1 cellular context compared by ENCODE assay signal in genomic region chr10:44975487-44976331, GRCh38.
TF ChIP-seq lines count a peak whose summit lies in the region.

No MANE protein-coding gene starts in this region.

TF ChIP-seq in HEK293, 187 proteins besides CTCF, POLR2A, EP300 and RAD21 (continued from another document):
- TF ChIP-seq ZNF692 (tag by site-specific recombination; IDR thresholded peaks at IDR 0.05): peak; percentile 54; the same call in 1 of the 2 replicates
- no peak for TF ChIP-seq RBAK (tag by site-specific recombination; IDR thresholded peaks at IDR 0.05)
- peak; percentile 42; the same call in 1 of the 2 replicates for TF ChIP-seq PRDM10 (tag by site-specific recombination; IDR thresholded peaks at IDR 0.05)
- peak; percentile 61 for TF ChIP-seq ZNF335 (tag by site-specific recombination; conservative IDR thresholded peaks at IDR 0.05)
- no peak for TF ChIP-seq ZBTB44 (tag by site-specific recombination; IDR thresholded peaks at IDR 0.05)
- peak; percentile 95 for TF ChIP-seq GLIS1 (tag by site-specific recombination; IDR thresholded peaks at IDR 0.05)
- TF ChIP-seq ZFP69B (tag by site-specific recombination; IDR thresholded peaks at IDR 0.05): peak; percentile 69; the same call in 1 of the 2 replicates
- peak; percentile 46; the same call in 1 of the 2 replicates for TF ChIP-seq OSR2 (tag by site-specific recombination; IDR thresholded peaks at IDR 0.05)
- TF ChIP-seq SP2 (tag by site-specific recombination; IDR thresholded peaks at IDR 0.05): peak; percentile 55
- TF ChIP-seq INSM2 (tag by site-specific recombination; IDR thresholded peaks at IDR 0.05): no peak
- TF ChIP-seq ZNF423 (tag by site-specific recombination; IDR thresholded peaks at IDR 0.05): peak; percentile 76
- peak; percentile 52; the same call in 1 of the 2 replicates for TF ChIP-seq GLIS2 (tag by site-specific recombination; IDR thresholded peaks at IDR 0.05)
- peak; percentile 18; the same call in 1 of the 2 replicates for TF ChIP-seq PATZ1 (tag by site-specific recombination; IDR thresholded peaks at IDR 0.05)
- no peak for TF ChIP-seq HIC1 (tag by site-specific recombination; IDR thresholded peaks at IDR 0.05)
